ENCODE assay signal across 2 cellular contexts in the genomic region with DNA sequence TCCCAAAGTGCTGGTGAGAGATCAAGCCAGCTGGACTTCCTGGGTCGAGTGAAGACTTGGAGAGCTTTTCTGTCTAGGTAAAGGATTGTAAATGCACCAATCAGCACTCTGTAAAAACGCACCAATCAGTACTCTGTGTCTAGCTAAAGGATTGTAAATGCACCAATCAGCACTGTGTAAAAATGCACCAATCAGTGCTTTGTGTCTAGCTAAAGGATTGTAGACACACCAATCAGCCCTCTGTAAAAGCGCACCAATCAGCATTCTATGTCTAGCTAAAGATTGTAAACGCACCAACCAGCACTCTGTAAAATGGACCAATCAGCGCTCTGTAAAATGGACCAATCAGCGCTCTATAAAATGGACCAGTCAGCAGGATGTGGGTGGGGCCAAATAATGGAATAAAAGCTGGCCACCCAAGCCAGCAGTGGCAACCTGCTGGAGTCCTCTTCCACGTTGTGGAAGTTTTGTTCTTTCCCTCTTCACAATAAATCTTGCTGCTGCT.
TF ChIP-seq lines count a peak whose summit lies in the region.

No MANE protein-coding gene starts in this region.

TF ChIP-seq in IMR-90, 13 proteins besides CTCF, POLR2A, EP300 and RAD21:
- peak; percentile 14; the same call in 1 of the 2 replicates for TF ChIP-seq MAFK (IDR thresholded peaks at IDR 0.05; ENCODE audit: low read depth, low read length)

TF ChIP-seq in H1, 55 proteins besides CTCF, POLR2A, EP300 and RAD21:
- TF ChIP-seq SP1 (IDR thresholded peaks at IDR 0.05; ENCODE audit: low read depth, low read length), result peak; percentile 64; the same call in 1 of the 2 replicates
